ENCODE assay signal across 9 cellular contexts in genomic region chr20:63968928-63969760, GRCh38. TPM values are rescaled to one million over a fixed set of nuclear protein-coding genes. Genes with fewer than 3 reads are reported as not detected.
A peak's percentile ranks its signal among the peaks of the same experiment; 100 is the strongest.
DNase-seq lines count a peak whose midpoint lies in the region; ATAC-seq, FAIRE-seq and TF ChIP-seq lines count a peak whose summit lies in the region.
"Had no signal": no experiment of that assay in that cellular context is flagged by ENCODE, and none has a peak within 500 bp of the region (broad histone marks: within the 10 kb centered on the region; RNA-seq: fewer than 3 reads in every experiment).

No MANE protein-coding gene starts in this region.

- H3K9ac ChIP-seq in endothelial cell of umbilical vein (replicated peaks; ENCODE audit: extremely low read depth, insufficient read depth, low read length), result peak overlapping the region; percentile 79

- peak overlapping the region; percentile 71 to 92 (median 88) for H3K27ac Mint-ChIP-seq in naive thymus-derived CD8-positive, alpha-beta T cell

- peaks cover 19 to 35% (median 26%) of the 10 kb centered on the region in 4 donors for H3K4me1 Mint-ChIP-seq in naive thymus-derived CD8-positive, alpha-beta T cell

- no peak for TF ChIP-seq POLR2A in endothelial cell of umbilical vein (IDR thresholded peaks at IDR 0.05; ENCODE audit: low read depth, low read length)

- dilution Hi-C loops in endothelial cell of umbilical vein (cut with MboI; ENCODE audit: extremely low pct_ligation_motif_present, low sequenced_read_pairs), result no loop called here

- peaks cover 0 to 10% (median 0%) of the 10 kb centered on the region in 3 donors for H3K36me3 Mint-ChIP-seq in naive thymus-derived CD8-positive, alpha-beta T cell

- no peak for TF ChIP-seq CTCF in WERI-Rb-1 (IDR thresholded peaks at IDR 0.05; ENCODE audit: low read depth, low read length)
- TF ChIP-seq CTCF in endothelial cell of umbilical vein (IDR thresholded peaks at IDR 0.05; ENCODE audit: extremely low read depth in 1 of 2, insufficient read depth in 1 of 2, low read depth in 1 of 2, low read length in 2 of 2), result no peak

- peaks cover 7% of the 10 kb centered on the region for H3K79me2 ChIP-seq in endothelial cell of umbilical vein (ENCODE audit: control insufficient read depth, insufficient read depth, low read length)

- peak overlapping the region; percentile 4 for H2AFZ ChIP-seq in endothelial cell of umbilical vein (ENCODE audit: low read depth, low read length)

- FAIRE-seq in endothelial cell of umbilical vein (lab: Jason Lieb, UNC), result no peak
- FAIRE-seq: G401.6 had no signal

- POLR2A ChIA-PET in endothelial cell of umbilical vein (lab: Charles Lee), result no interaction called here
- POLR2A ChIA-PET in naive thymus-derived CD8-positive, alpha-beta T cell (lab: Charles Lee), result interaction anchor here (0.7 to 2.2 kb wide), 8 partner anchors 10 to 130 kb away, joined by 3 to 9 read pairs (median 4); partner anchors contain the start of genes DNAJC5, SAMD10 and UCKL1

- peak overlapping the region; percentile 54 for H3K4me3 ChIP-seq in WERI-Rb-1 (ENCODE audit: low read depth, low read length)
- peak overlapping the region; percentile 15 to 57 (median 47) for H3K4me3 ChIP-seq in endothelial cell of umbilical vein (replicated peaks in 1 of 3; ENCODE audit: insufficient read depth in 1 of 3, low read depth in 1 of 3, low read length in 3 of 3)

- H3K9me3 ChIP-seq in WERI-Rb-1 (ENCODE audit: severe bottlenecking) (no peaks in the 10 kb centered on the region), endothelial cell of umbilical vein (replicated peaks; ENCODE audit: control insufficient read depth, insufficient read depth, low read length) (no peaks in the 10 kb centered on the region)

- peak; percentile 42 to 56 for ATAC-seq in naive thymus-derived CD8-positive, alpha-beta T cell
- ATAC-seq in GM21526 (IDR thresholded peaks at IDR 0.05; ENCODE audit: low FRiP score, unreplicated experiment), result no peak
- no peak for ATAC-seq in esophagus mucosa

- H3K9me3 Mint-ChIP-seq in naive thymus-derived CD8-positive, alpha-beta T cell, result peaks cover 0 to 3% (median 0%) of the 10 kb centered on the region in 9 donors

- H3K36me3 ChIP-seq in WERI-Rb-1 (peaks cover 5% of the 10 kb centered on the region), endothelial cell of umbilical vein (ENCODE audit: control insufficient read depth in 2 of 2, extremely low read depth in 1 of 2, insufficient read depth in 2 of 2, low read length in 2 of 2) (peaks cover 5 to 17% of the 10 kb centered on the region in 2 experiments)

- H4K20me1 ChIP-seq in endothelial cell of umbilical vein (replicated peaks; ENCODE audit: control insufficient read depth, extremely low read depth, insufficient read depth, low read length), result no peaks in the 10 kb centered on the region

- peak overlapping the region; percentile 76 to 91 (median 84) for H3K4me3 Mint-ChIP-seq in naive thymus-derived CD8-positive, alpha-beta T cell

- BruUV-seq in endothelial cell of umbilical vein (replicated peaks; lab: Mats Ljungman, UMichigan), result TSS peak; percentile 27

- H3K4me2 ChIP-seq in endothelial cell of umbilical vein (ENCODE audit: insufficient read depth, low read length), result peak overlapping the region; percentile 66

- H3K27ac ChIP-seq in WERI-Rb-1 (peak overlapping the region; percentile 60), endothelial cell of umbilical vein (ENCODE audit: insufficient read depth, low read depth, low read length) (peak overlapping the region; percentile 10)

- no peaks in the 10 kb centered on the region for H3K27me3 Mint-ChIP-seq in naive thymus-derived CD8-positive, alpha-beta T cell

- intact Hi-C loops in endothelial cell of umbilical vein (cut with micrococcal nuclease), result no loop called here

- DNase-seq in NCI-H2196 (lab: John Stamatoyannopoulos, UW; ENCODE audit: unreplicated experiment) (peak; percentile 49), NCI-H2196 treated with DMSO at 0.1 percent for 48 hours (lab: John Stamatoyannopoulos, UW; ENCODE audit: unreplicated experiment) (no peak), WERI-Rb-1 (no peak), endothelial cell of umbilical vein (ENCODE audit: low read depth, low spot score) (no peak), SW480 (ENCODE audit: low spot score) (no peak)
- peak in 5 of 10 donors; percentile 38 to 76 (median 48) for DNase-seq in naive thymus-derived CD8-positive, alpha-beta T cell

- no peaks in the 10 kb centered on the region for H3K27me3 ChIP-seq in WERI-Rb-1 (ENCODE audit: insufficient read depth, low read depth, severe bottlenecking)
- no peaks in the 10 kb centered on the region for H3K27me3 ChIP-seq in endothelial cell of umbilical vein (ENCODE audit: control insufficient read depth in 2 of 2, insufficient read depth in 2 of 2, low read length in 2 of 2)

- CTCF ChIA-PET in endothelial cell of umbilical vein (lab: Charles Lee), result interaction anchor here (1.1 kb wide), 2 partner anchors 13 to 14 kb away, joined by 3 to 5 read pairs; partner anchors contain the start of gene UCKL1

- peaks cover 23% of the 10 kb centered on the region for H3K4me1 ChIP-seq in endothelial cell of umbilical vein (ENCODE audit: control insufficient read depth, extremely low read depth, insufficient read depth, low read length)

- H3K9me1 ChIP-seq in endothelial cell of umbilical vein (replicated peaks; ENCODE audit: control insufficient read depth, extremely low read depth, insufficient read depth, low read length), result no peaks in the 10 kb centered on the region

TF ChIP-seq in endothelial cell of umbilical vein, 7 proteins besides CTCF, POLR2A, EP300 and RAD21:
- no peak for TF ChIP-seq MYC (IDR thresholded peaks at IDR 0.05; ENCODE audit: low read depth, low read length)
- peak; percentile 29 for TF ChIP-seq POLR2AphosphoS5 (IDR thresholded peaks at IDR 0.05; ENCODE audit: insufficient read depth, low read depth, low read length)

RNA-seq across cellular contexts. Expression of gene ZNF512B, which starts 0.6 kb away (rescaled TPM):
- total RNA-seq in endothelial cell of umbilical vein, result 25.9 and 30.0 TPM in 2 replicates
- 8.7 and 10.0 TPM in 2 replicates for polyA plus RNA-seq in endothelial cell of umbilical vein
- 8.2 and 10.6 TPM in 2 replicates for polyA plus RNA-seq in endothelial cell of umbilical vein (2011; cell fraction: cytosol; rRNA removed)
- 32.4 and 36.0 TPM in 2 replicates for polyA plus RNA-seq in endothelial cell of umbilical vein (2011; cell fraction: nucleus; rRNA removed)
- 14.1 and 17.3 TPM in 2 replicates for polyA plus RNA-seq in endothelial cell of umbilical vein (2012)
- 7.2 and 8.8 TPM in 2 replicates for polyA minus RNA-seq in endothelial cell of umbilical vein
- 4.8 TPM for polyA minus RNA-seq in endothelial cell of umbilical vein (2011; cell fraction: cytosol; rRNA and poly(A)+ RNA removed)
- polyA minus RNA-seq in endothelial cell of umbilical vein (2011; cell fraction: nucleus; rRNA and poly(A)+ RNA removed), result 6.7 and 10.1 TPM in 2 replicates
- 10 to 100 TPM; 17.7 to 19.4 TPM for total RNA-seq in naive thymus-derived CD8-positive, alpha-beta T cell
- polyA plus RNA-seq in naive thymus-derived CD8-positive, alpha-beta T cell, result 1 to 10 TPM in 1 of 3 donors, under 1 TPM in 2; 0.57 to 1.5 (median 0.59) TPM
- total RNA-seq in esophagus mucosa, result 13.9 TPM

RNA-seq across cellular contexts. Expression of gene SAMD10, which starts 10.3 kb away (rescaled TPM):
- 4.7 and 5.7 TPM in 2 replicates for total RNA-seq in endothelial cell of umbilical vein
- 5.3 and 6.9 TPM in 2 replicates for polyA plus RNA-seq in endothelial cell of umbilical vein
- polyA plus RNA-seq in endothelial cell of umbilical vein (2011; cell fraction: cytosol; rRNA removed), result 2.8 and 4.4 TPM in 2 replicates
- 9.4 and 14.5 TPM in 2 replicates for polyA plus RNA-seq in endothelial cell of umbilical vein (2011; cell fraction: nucleus; rRNA removed)
- 4.0 and 6.1 TPM in 2 replicates for polyA plus RNA-seq in endothelial cell of umbilical vein (2012)
- 1.1 and 3.2 TPM in 2 replicates for polyA minus RNA-seq in endothelial cell of umbilical vein
- polyA minus RNA-seq in endothelial cell of umbilical vein (2011; cell fraction: cytosol; rRNA and poly(A)+ RNA removed), result 4.7 TPM
- 1.8 and 2.5 TPM in 2 replicates for polyA minus RNA-seq in endothelial cell of umbilical vein (2011; cell fraction: nucleus; rRNA and poly(A)+ RNA removed)
- total RNA-seq in naive thymus-derived CD8-positive, alpha-beta T cell, result 1 to 10 TPM; 7.7 to 9.3 TPM
- 10 to 100 TPM in 1 of 3 donors, 1 to 10 TPM in 2; 7.4 to 15.4 (median 8.9) TPM for polyA plus RNA-seq in naive thymus-derived CD8-positive, alpha-beta T cell
- 5.7 TPM for total RNA-seq in esophagus mucosa

RNA-seq across cellular contexts. Expression of gene PRPF6, which starts 11.8 kb away (rescaled TPM):
- 64.2 and 67.4 TPM in 2 replicates for total RNA-seq in endothelial cell of umbilical vein
- polyA plus RNA-seq in endothelial cell of umbilical vein, result 27.1 and 35.3 TPM in 2 replicates
- polyA plus RNA-seq in endothelial cell of umbilical vein (2011; cell fraction: cytosol; rRNA removed), result 47.9 and 49.4 TPM in 2 replicates
- polyA plus RNA-seq in endothelial cell of umbilical vein (2011; cell fraction: nucleus; rRNA removed), result 53.5 and 53.7 TPM in 2 replicates
- polyA plus RNA-seq in endothelial cell of umbilical vein (2012), result 54.7 and 59.8 TPM in 2 replicates
- polyA minus RNA-seq in endothelial cell of umbilical vein, result 54.7 and 61.4 TPM in 2 replicates
- polyA minus RNA-seq in endothelial cell of umbilical vein (2011; cell fraction: cytosol; rRNA and poly(A)+ RNA removed), result 34.2 TPM
- 20.4 and 23.1 TPM in 2 replicates for polyA minus RNA-seq in endothelial cell of umbilical vein (2011; cell fraction: nucleus; rRNA and poly(A)+ RNA removed)
- total RNA-seq in naive thymus-derived CD8-positive, alpha-beta T cell, result 10 to 100 TPM; 91.1 to 93.3 TPM
- polyA plus RNA-seq in naive thymus-derived CD8-positive, alpha-beta T cell, result 100 to 1,000 TPM in 1 of 3 donors, 10 to 100 TPM in 2; 67.2 to 110 (median 85.9) TPM
- total RNA-seq in esophagus mucosa, result 39.7 TPM

RNA-seq across cellular contexts. Expression of gene UCKL1, which starts 12.9 kb away (rescaled TPM):
- total RNA-seq in endothelial cell of umbilical vein, result 51.1 TPM in 2 replicates
- polyA plus RNA-seq in endothelial cell of umbilical vein, result 78.8 and 113 TPM in 2 replicates
- polyA plus RNA-seq in endothelial cell of umbilical vein (2011; cell fraction: cytosol; rRNA removed), result 47.3 and 58.0 TPM in 2 replicates
- 131 and 167 TPM in 2 replicates for polyA plus RNA-seq in endothelial cell of umbilical vein (2011; cell fraction: nucleus; rRNA removed)
- polyA plus RNA-seq in endothelial cell of umbilical vein (2012), result 27.4 and 36.1 TPM in 2 replicates
- 38.5 and 50.7 TPM in 2 replicates for polyA minus RNA-seq in endothelial cell of umbilical vein
- polyA minus RNA-seq in endothelial cell of umbilical vein (2011; cell fraction: cytosol; rRNA and poly(A)+ RNA removed), result 28.2 TPM
- 42.7 and 46.8 TPM in 2 replicates for polyA minus RNA-seq in endothelial cell of umbilical vein (2011; cell fraction: nucleus; rRNA and poly(A)+ RNA removed)
- total RNA-seq in naive thymus-derived CD8-positive, alpha-beta T cell, result 10 to 100 TPM; 48.2 to 50.9 TPM
- polyA plus RNA-seq in naive thymus-derived CD8-positive, alpha-beta T cell, result 10 to 100 TPM; 19.8 to 28.3 (median 21.0) TPM
- total RNA-seq in esophagus mucosa, result 25.1 TPM

Comparison
In these comparisons a context has a peak if more than half of its experiments do, and no peak if none do; other contexts are left out.
1. ATAC-seq: peak in naive thymus-derived CD8-positive, alpha-beta T cell (2 of 2); none in GM21526 (single experiment) and esophagus mucosa (single experiment).